ENCODE assay signal across 18 cellular contexts in genomic region chr2:121186261-121186660, GRCh38.
DNase-seq lines count a peak whose midpoint lies in the region; ATAC-seq lines count a peak whose summit lies in the region.
"Had no signal": no experiment of that assay in that cellular context is flagged by ENCODE, and none has a peak within 500 bp of the region (broad histone marks: within the 10 kb centered on the region; RNA-seq: fewer than 3 reads in every experiment).

No MANE protein-coding gene starts in this region.

- peak; percentile 81 for DNase-seq in DMS53 treated with DMSO at 0.1 percent for 48 hours (lab: John Stamatoyannopoulos, UW; ENCODE audit: unreplicated experiment)
- DNase-seq in SW480 (ENCODE audit: low spot score), result peak; percentile 14
- peak; percentile 49 for DNase-seq in mesenteric fat pad (ENCODE audit: low spot score)
- DNase-seq in NCI-H1930 (lab: John Stamatoyannopoulos, UW), result no peak
- no peak for DNase-seq in activated T-cell treated with anti-CD3 and anti-CD28 coated beads for 4 hours
- DNase-seq in cerebellum (ENCODE audit: low spot score), result no peak
- DNase-seq: activated CD4-positive, alpha-beta T cell treated with anti-CD3 and anti-CD28 coated beads, Interleukin-2, amount 50 U/mL, for 4 hours; activated naive CD4-positive, alpha-beta T cell treated with anti-CD3 and anti-CD28 coated beads for 36 hours; GDM1; GOT3; left ventricle myocardium inferior; NCI-H1048; NCI-H524 treated with DMSO at 0.1 percent for 48 hours; testis had no signal

- no peak overlapping the region for H3K4me3 ChIP-seq in BLaER1 treated with 17β-estradiol and CSF1 and Interleukin-3, amounts not matched to agents 10 nM and 100 nM
- H3K4me3 ChIP-seq: left ventricle myocardium inferior, pancreas, testis had no signal

- H3K27me3 ChIP-seq in BLaER1 treated with 17β-estradiol and CSF1 and Interleukin-3, amounts not matched to agents 10 nM and 100 nM, result no peaks in the 10 kb centered on the region
- H3K27me3 ChIP-seq: pancreas, testis had no signal

- H4K20me1 ChIP-seq in BLaER1 treated with 17β-estradiol and CSF1 and Interleukin-3, amounts not matched to agents 10 nM and 100 nM, result no peaks in the 10 kb centered on the region

- H3K27ac ChIP-seq in BLaER1 treated with 17β-estradiol and CSF1 and Interleukin-3, amounts not matched to agents 10 nM and 100 nM, result peak overlapping the region in 3 of 11 experiments; percentile 4 to 37 (median 32); a peak in 4 of 22 replicates
- H3K27ac ChIP-seq: HL-60, left ventricle myocardium inferior, pancreas, testis had no signal

- H3K4me1 ChIP-seq in BLaER1 treated with 17β-estradiol and CSF1 and Interleukin-3, amounts not matched to agents 10 nM and 100 nM, result peaks cover 33 to 60% (median 52%) of the 10 kb centered on the region in 10 experiments
- H3K4me1 ChIP-seq: left ventricle myocardium inferior, testis had no signal

- no peaks in the 10 kb centered on the region for H3K36me3 ChIP-seq in BLaER1 treated with 17β-estradiol and CSF1 and Interleukin-3, amounts not matched to agents 10 nM and 100 nM
- H3K36me3 ChIP-seq: left ventricle myocardium inferior, pancreas had no signal

- peak overlapping the region; percentile 13 to 81 (median 54); a peak in 19 of 22 replicates for H3K4me2 ChIP-seq in BLaER1 treated with 17β-estradiol and CSF1 and Interleukin-3, amounts not matched to agents 10 nM and 100 nM

- no peaks in the 10 kb centered on the region for H3K9me3 ChIP-seq in BLaER1 treated with 17β-estradiol and CSF1 and Interleukin-3, amounts not matched to agents 10 nM and 100 nM (replicated peaks in 1 of 11)
- H3K9me3 ChIP-seq: left ventricle myocardium inferior, pancreas, testis had no signal

- no peak for ATAC-seq in HG03196 (IDR thresholded peaks at IDR 0.05; ENCODE audit: unreplicated experiment)

- no peak overlapping the region for H3K9ac ChIP-seq in BLaER1 treated with 17β-estradiol and CSF1 and Interleukin-3, amounts not matched to agents 10 nM and 100 nM

Comparison
In these comparisons a context has a peak if more than half of its experiments do, and no peak if none do; other contexts are left out.
1. DNase-seq: peak in DMS53 treated with DMSO at 0.1 percent for 48 hours (single experiment), SW480 (single experiment) and mesenteric fat pad (single experiment); none in NCI-H1930 (0 of 2), activated T-cell treated with anti-CD3 and anti-CD28 coated beads for 4 hours (single experiment) and cerebellum (single experiment).